ENCODE assay signal across 8 cellular contexts in genomic region chr18:12839526-12840196, GRCh38. TPM values are rescaled to one million over a fixed set of nuclear protein-coding genes. Genes with fewer than 3 reads are reported as not detected.
DNase-seq lines count a peak whose midpoint lies in the region; ATAC-seq lines count a peak whose summit lies in the region.

No MANE protein-coding gene starts in this region.

- peak; percentile 35 for DNase-seq in activated T-cell treated with anti-CD3 and anti-CD28 coated beads for 24 hours (ENCODE audit: low read depth)
- DNase-seq in activated T-cell treated with anti-CD3 and anti-CD28 coated beads, Interleukin-2, amount 50 U/mL, for 48 hours, result no peak
- DNase-seq in SIG-M5 treated with dmso at 0.1 percent for 504 hours (lab: John Stamatoyannopoulos, UW; ENCODE audit: unreplicated experiment), result peak; percentile 89
- DNase-seq in stimulated activated CD4-positive, alpha-beta T cell treated with anti-CD3 and anti-CD28 coated beads, TNF-alpha, amount 100 ng/mL, for 48 hours (ENCODE audit: low read depth in 3 of 3), result peak; percentile 20 to 34 (median 23)
- DNase-seq in LoVo (ENCODE audit: low spot score), result no peak
- no peak for DNase-seq in NCI-H2029 treated with DMSO at 0.1 percent for 48 hours (lab: John Stamatoyannopoulos, UW)

- peak; percentile 76 for ATAC-seq in HG03039 (IDR thresholded peaks at IDR 0.05; ENCODE audit: unreplicated experiment)
- peak; percentile 65 for ATAC-seq in esophagus mucosa

RNA-seq across cellular contexts. Expression of gene PTPN2, which starts 44.4 kb away (rescaled TPM):
- total RNA-seq in esophagus mucosa, result 24.9 TPM

Comparison
In these comparisons a context has a peak if more than half of its experiments do, and no peak if none do; other contexts are left out.
1. DNase-seq: peak in activated T-cell treated with anti-CD3 and anti-CD28 coated beads for 24 hours (single experiment), SIG-M5 treated with dmso at 0.1 percent for 504 hours (single experiment) and stimulated activated CD4-positive, alpha-beta T cell treated with anti-CD3 and anti-CD28 coated beads, TNF-alpha, amount 100 ng/mL, for 48 hours (3 of 3); none in activated T-cell treated with anti-CD3 and anti-CD28 coated beads, Interleukin-2, amount 50 U/mL, for 48 hours (0 of 2), LoVo (single experiment) and NCI-H2029 treated with DMSO at 0.1 percent for 48 hours (single experiment).